Comparison of ENCODE assay signal across 10 cellular contexts in genomic region chr11:124633355-124633754, GRCh38. TPM values are rescaled to one million over a fixed set of nuclear protein-coding genes. Genes with fewer than 3 reads are reported as not detected.
DNase-seq lines count a peak whose midpoint lies in the region; ATAC-seq, FAIRE-seq and TF ChIP-seq lines count a peak whose summit lies in the region.
"Had no signal": no experiment of that assay in that cellular context is flagged by ENCODE, and none has a peak within 500 bp of the region (broad histone marks: within the 10 kb centered on the region; RNA-seq: fewer than 3 reads in every experiment).

No MANE protein-coding gene starts in this region.

- H3K36me3 ChIP-seq in GM06990 (ENCODE audit: control insufficient read depth, insufficient read depth, low read length): peaks cover 17% of the 10 kb centered on the region
- H3K36me3 ChIP-seq in RWPE2 (ENCODE audit: low read depth): peaks cover 86% of the 10 kb centered on the region
- peaks cover 23 to 36% of the 10 kb centered on the region in 2 experiments for H3K36me3 ChIP-seq in keratinocyte (ENCODE audit: control insufficient read depth in 2 of 2, extremely low read depth in 1 of 2, insufficient read depth in 2 of 2, low read length in 2 of 2)

- FAIRE-seq in keratinocyte (lab: Jason Lieb, UNC): no peak

- TF ChIP-seq CTCF in GM06990 (IDR thresholded peaks at IDR 0.05; ENCODE audit: insufficient read depth, low read length, poor library complexity, severe bottlenecking) (peak; percentile 25), RWPE2 (IDR thresholded peaks at IDR 0.05; ENCODE audit: poor library complexity, severe bottlenecking) (peak; percentile 33), keratinocyte (optimal IDR thresholded peaks at IDR 0.05 in 1 of 3, IDR thresholded peaks at IDR 0.05 in 1 of 3, conservative IDR thresholded peaks at IDR 0.05 in 1 of 3; ENCODE audit: extremely low read depth in 1 of 3, insufficient read depth in 2 of 3, low read length in 3 of 3) (peak; percentile 15 to 24 (median 15))

- H3K4me3 ChIP-seq in GM06990 (replicated peaks; ENCODE audit: low read depth, low read length): no peak overlapping the region
- H3K4me3 ChIP-seq in RWPE2 (ENCODE audit: severe bottlenecking): no peak overlapping the region
- no peak overlapping the region for H3K4me3 ChIP-seq in keratinocyte (ENCODE audit: control insufficient read depth in 2 of 3, extremely low read depth in 1 of 3, insufficient read depth in 2 of 3, low read depth in 1 of 3, low read length in 3 of 3)
- H3K4me3 ChIP-seq: HAP-1, heart left ventricle had no signal

- no peaks in the 10 kb centered on the region for H3K9me3 Mint-ChIP-seq in activated CD8-positive, alpha-beta memory T cell treated with anti-CD3 and anti-CD28 coated beads, Interleukin-2, amount 10 ng/mL, durations not matched to agents 7 days and 5 days (ENCODE audit: low read depth)

- no peaks in the 10 kb centered on the region for H3K27me3 Mint-ChIP-seq in activated CD8-positive, alpha-beta memory T cell treated with anti-CD3 and anti-CD28 coated beads, Interleukin-2, amount 10 ng/mL, durations not matched to agents 7 days and 5 days

- peaks cover 2% of the 10 kb centered on the region for H3K4me1 Mint-ChIP-seq in activated CD8-positive, alpha-beta memory T cell treated with anti-CD3 and anti-CD28 coated beads, Interleukin-2, amount 10 ng/mL, durations not matched to agents 7 days and 5 days

- peaks cover 38% of the 10 kb centered on the region for H3K36me3 Mint-ChIP-seq in activated CD8-positive, alpha-beta memory T cell treated with anti-CD3 and anti-CD28 coated beads, Interleukin-2, amount 10 ng/mL, durations not matched to agents 7 days and 5 days

- no peaks in the 10 kb centered on the region for H3K9me1 ChIP-seq in keratinocyte (ENCODE audit: control insufficient read depth, extremely low read depth, insufficient read depth, low read length)

- H3K4me1 ChIP-seq in RWPE2 (ENCODE audit: insufficient read depth, poor library complexity, severe bottlenecking): no peaks in the 10 kb centered on the region
- no peaks in the 10 kb centered on the region for H3K4me1 ChIP-seq in keratinocyte (ENCODE audit: control insufficient read depth, extremely low read depth, insufficient read depth, low read length)
- H3K4me1 ChIP-seq: HAP-1, heart left ventricle had no signal

- H3K27me3 ChIP-seq in GM06990 (replicated peaks; ENCODE audit: control insufficient read depth, insufficient read depth, low read length) (no peaks in the 10 kb centered on the region), RWPE2 (ENCODE audit: insufficient read depth, poor library complexity, severe bottlenecking) (no peaks in the 10 kb centered on the region), keratinocyte (ENCODE audit: control insufficient read depth, extremely low read depth, insufficient read depth, low read length) (no peaks in the 10 kb centered on the region)
- H3K27me3 ChIP-seq: heart left ventricle had no signal

- H4K20me1 ChIP-seq in keratinocyte (ENCODE audit: control insufficient read depth, extremely low read depth, insufficient read depth, low read length): no peaks in the 10 kb centered on the region

- no peaks in the 10 kb centered on the region for H3K9me3 ChIP-seq in RWPE2 (ENCODE audit: severe bottlenecking)
- H3K9me3 ChIP-seq in keratinocyte (ENCODE audit: control insufficient read depth, low read depth, low read length): no peaks in the 10 kb centered on the region
- H3K9me3 ChIP-seq: HAP-1, heart left ventricle had no signal

- no peak overlapping the region for H3K4me2 ChIP-seq in keratinocyte (ENCODE audit: control insufficient read depth, extremely low read depth, insufficient read depth, low read depth, low read length)

- no peaks in the 10 kb centered on the region for H3K79me2 ChIP-seq in keratinocyte (ENCODE audit: control insufficient read depth, insufficient read depth, low read length)

- no peak overlapping the region for H3K27ac Mint-ChIP-seq in activated CD8-positive, alpha-beta memory T cell treated with anti-CD3 and anti-CD28 coated beads, Interleukin-2, amount 10 ng/mL, durations not matched to agents 7 days and 5 days

- no peak overlapping the region for H3K9ac ChIP-seq in keratinocyte (ENCODE audit: control insufficient read depth, extremely low read depth, insufficient read depth, low read length)

- H3K27ac ChIP-seq in RWPE2 (ENCODE audit: poor library complexity, severe bottlenecking) (no peak overlapping the region), keratinocyte (ENCODE audit: control insufficient read depth, insufficient read depth, low read length) (no peak overlapping the region)
- H3K27ac ChIP-seq: heart left ventricle had no signal

- dilution Hi-C loops in keratinocyte (cut with MboI; ENCODE audit: extremely low pct_ligation_motif_present, low sequenced_read_pairs): no loop called here

- no peak for DNase-seq in GM06990 (ENCODE audit: extremely low read depth, insufficient read length)
- no peak for DNase-seq in RWPE2 (ENCODE audit: low spot score)
- no peak for DNase-seq in keratinocyte (ENCODE audit: low read depth, low spot score)
- no peak for DNase-seq in activated CD8-positive, alpha-beta memory T cell treated with anti-CD3 and anti-CD28 coated beads, Interleukin-2, amount 10 ng/mL, durations not matched to agents 7 days and 5 days
- DNase-seq in HuH-7.5 (ENCODE audit: low spot score): no peak
- DNase-seq: activated naive CD4-positive, alpha-beta T cell treated with Interleukin-2 at 50 U/mL for 16 hours; heart left ventricle; nucleus accumbens had no signal

- H3K4me3 Mint-ChIP-seq in activated CD8-positive, alpha-beta memory T cell treated with anti-CD3 and anti-CD28 coated beads, Interleukin-2, amount 10 ng/mL, durations not matched to agents 7 days and 5 days: no peak overlapping the region

- CTCF ChIA-PET in activated CD8-positive, alpha-beta memory T cell treated with anti-CD3 and anti-CD28 coated beads, Interleukin-2, amount 10 ng/mL, durations not matched to agents 7 days and 5 days (lab: Charles Lee): interaction anchor here (0.7 to 1.3 kb wide), 3 partner anchors 11 to 218 kb away, joined by 3 read pairs; no protein-coding TSS in a partner anchor

- ATAC-seq in RWPE2 (ENCODE audit: low read depth) (peak; percentile 61; the same call in 1 of the 3 replicates), HG03432 (IDR thresholded peaks at IDR 0.05; ENCODE audit: unreplicated experiment) (no peak)
- ATAC-seq in activated CD8-positive, alpha-beta memory T cell treated with anti-CD3 and anti-CD28 coated beads, Interleukin-2, amount 10 ng/mL, durations not matched to agents 7 days and 5 days: no peak
- ATAC-seq: heart left ventricle had no signal

- H2AFZ ChIP-seq in keratinocyte (ENCODE audit: control insufficient read depth, low read length): no peak overlapping the region

RNA-seq across cellular contexts. Expression of gene TBRG1, which starts 10.7 kb away (rescaled TPM):
- polyA plus RNA-seq in keratinocyte: 28.5 to 40.2 TPM (median 32.6 TPM) in 3 replicates
- 21.9 TPM for polyA plus RNA-seq in keratinocyte (2011; ENCODE audit: low read depth)
- polyA plus RNA-seq in keratinocyte (2011; cell fraction: cytosol; rRNA removed): 23.1 and 32.6 TPM in 2 replicates
- polyA plus RNA-seq in keratinocyte (2011; cell fraction: nucleus; rRNA removed): 64.1 and 68.5 TPM in 2 replicates
- polyA plus RNA-seq in keratinocyte (2012; ENCODE audit: low replicate concordance): 17.6 and 26.0 TPM in 2 replicates
- 16.8 to 30.4 TPM (median 24.0 TPM) in 3 replicates for polyA minus RNA-seq in keratinocyte
- polyA minus RNA-seq in keratinocyte (2011; cell fraction: cytosol; rRNA and poly(A)+ RNA removed): 12.7 TPM
- polyA minus RNA-seq in keratinocyte (2011; cell fraction: nucleus; rRNA and poly(A)+ RNA removed): 18.4 and 20.6 TPM in 2 replicates
- 10 to 100 TPM; 44.5 to 48.5 TPM for total RNA-seq in activated CD8-positive, alpha-beta memory T cell treated with anti-CD3 and anti-CD28 coated beads, Interleukin-2, amount 10 ng/mL, durations not matched to agents 7 days and 5 days

RNA-seq across cellular contexts. Expression of gene PANX3, which starts 22.1 kb away (rescaled TPM):
- polyA plus RNA-seq in keratinocyte: not detected in 3 replicates
- polyA plus RNA-seq in keratinocyte (2011; ENCODE audit: low read depth): not detected
- polyA plus RNA-seq in keratinocyte (2011; cell fraction: cytosol; rRNA removed): not detected in 2 replicates
- not detected in 2 replicates for polyA plus RNA-seq in keratinocyte (2011; cell fraction: nucleus; rRNA removed)
- polyA plus RNA-seq in keratinocyte (2012; ENCODE audit: low replicate concordance): not detected in 2 replicates
- polyA minus RNA-seq in keratinocyte: not detected in 3 replicates
- not detected for polyA minus RNA-seq in keratinocyte (2011; cell fraction: cytosol; rRNA and poly(A)+ RNA removed)
- not detected in 2 replicates for polyA minus RNA-seq in keratinocyte (2011; cell fraction: nucleus; rRNA and poly(A)+ RNA removed)
- not detected for total RNA-seq in activated CD8-positive, alpha-beta memory T cell treated with anti-CD3 and anti-CD28 coated beads, Interleukin-2, amount 10 ng/mL, durations not matched to agents 7 days and 5 days
- total RNA-seq: heart left ventricle had no signal
- polyA plus RNA-seq: heart left ventricle had no signal

RNA-seq across cellular contexts. Expression of gene SIAE, which starts 40.2 kb away (rescaled TPM):
- polyA plus RNA-seq in keratinocyte: 16.2 to 44.7 TPM (median 26.6 TPM) in 3 replicates
- polyA plus RNA-seq in keratinocyte (2011; ENCODE audit: low read depth): 16.2 TPM
- polyA plus RNA-seq in keratinocyte (2011; cell fraction: cytosol; rRNA removed): 11.7 and 16.2 TPM in 2 replicates
- 60.9 and 62.6 TPM in 2 replicates for polyA plus RNA-seq in keratinocyte (2011; cell fraction: nucleus; rRNA removed)
- 9.3 and 14.4 TPM in 2 replicates for polyA plus RNA-seq in keratinocyte (2012; ENCODE audit: low replicate concordance)
- 9.7 to 30.1 TPM (median 21.6 TPM) in 3 replicates for polyA minus RNA-seq in keratinocyte
- polyA minus RNA-seq in keratinocyte (2011; cell fraction: cytosol; rRNA and poly(A)+ RNA removed): 7.1 TPM
- 20.3 and 50.3 TPM in 2 replicates for polyA minus RNA-seq in keratinocyte (2011; cell fraction: nucleus; rRNA and poly(A)+ RNA removed)
- total RNA-seq in activated CD8-positive, alpha-beta memory T cell treated with anti-CD3 and anti-CD28 coated beads, Interleukin-2, amount 10 ng/mL, durations not matched to agents 7 days and 5 days: 1 to 10 TPM; 3.8 to 4.1 TPM

RNA-seq across cellular contexts. Expression of gene SPA17, which starts 40.3 kb away (rescaled TPM):
- polyA plus RNA-seq in keratinocyte: 10.0 to 19.5 TPM (median 16.8 TPM) in 3 replicates
- 6.7 TPM for polyA plus RNA-seq in keratinocyte (2011; ENCODE audit: low read depth)
- polyA plus RNA-seq in keratinocyte (2011; cell fraction: cytosol; rRNA removed): 10.2 and 15.6 TPM in 2 replicates
- 4.3 and 6.4 TPM in 2 replicates for polyA plus RNA-seq in keratinocyte (2011; cell fraction: nucleus; rRNA removed)
- 5.2 and 15.8 TPM in 2 replicates for polyA plus RNA-seq in keratinocyte (2012; ENCODE audit: low replicate concordance)
- polyA minus RNA-seq in keratinocyte: 4.4 to 5.2 TPM (median 4.7 TPM) in 3 replicates
- 10.6 TPM for polyA minus RNA-seq in keratinocyte (2011; cell fraction: cytosol; rRNA and poly(A)+ RNA removed)
- polyA minus RNA-seq in keratinocyte (2011; cell fraction: nucleus; rRNA and poly(A)+ RNA removed): 1.7 and 8.4 TPM in 2 replicates
- total RNA-seq in activated CD8-positive, alpha-beta memory T cell treated with anti-CD3 and anti-CD28 coated beads, Interleukin-2, amount 10 ng/mL, durations not matched to agents 7 days and 5 days: 1 to 10 TPM; 2.4 to 2.9 TPM
